9 cellular contexts compared by ENCODE assay signal in the genomic region with DNA sequence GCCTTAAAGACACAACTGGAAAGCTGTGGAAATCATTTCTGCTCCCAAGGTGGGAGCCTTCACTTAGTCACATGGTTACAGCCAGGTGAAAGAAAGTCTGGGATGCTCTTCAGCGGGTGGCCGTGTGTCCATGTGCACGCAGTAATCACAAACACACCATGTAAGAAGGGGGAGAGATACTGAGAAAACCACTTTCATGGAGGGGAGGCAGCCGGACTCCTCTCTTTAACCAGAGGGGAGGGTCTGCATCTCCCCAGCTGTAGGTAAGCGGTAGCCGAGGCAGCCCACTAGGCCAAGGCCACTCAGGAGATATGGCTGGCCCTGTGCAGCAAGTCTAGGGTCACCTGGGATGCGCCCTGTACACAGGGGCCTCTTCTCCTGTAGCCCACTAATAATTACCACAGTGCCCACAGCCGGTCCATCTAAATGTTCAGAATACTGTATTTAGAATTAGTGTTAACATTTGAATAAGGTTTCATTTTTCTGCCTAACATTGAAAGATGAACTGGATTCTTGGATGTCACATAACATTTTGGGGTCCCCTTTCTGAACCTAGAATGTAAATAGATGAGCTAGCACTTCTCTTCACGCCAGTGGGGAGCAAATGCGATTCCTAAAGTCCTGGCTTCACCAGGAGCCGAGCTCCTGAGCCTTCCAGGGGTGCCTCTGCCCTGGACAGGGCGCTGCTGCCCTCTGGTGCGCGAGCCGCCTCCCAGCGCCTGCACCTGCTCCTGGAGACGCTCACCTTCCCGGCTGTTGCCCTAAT. TPM values are rescaled to one million over a fixed set of nuclear protein-coding genes. Genes with fewer than 3 reads are reported as not detected.
A peak's percentile ranks its signal among the peaks of the same experiment; 100 is the strongest.
DNase-seq lines count a peak whose midpoint lies in the region; ATAC-seq, FAIRE-seq and TF ChIP-seq lines count a peak whose summit lies in the region.
"Had no signal": no experiment of that assay in that cellular context is flagged by ENCODE, and none has a peak within 500 bp of the region (broad histone marks: within the 10 kb centered on the region; RNA-seq: fewer than 3 reads in every experiment).

No MANE protein-coding gene starts in this region.

- H3K4me3 ChIP-seq in Jurkat, Clone E6-1 (ENCODE audit: low read length), result no peak overlapping the region
- H3K4me3 ChIP-seq in breast epithelium, result no peak overlapping the region
- H3K4me3 ChIP-seq in lower lobe of right lung, result no peak overlapping the region
- H3K4me3 ChIP-seq: skin epidermis had no signal

- H3K27me3 ChIP-seq in breast epithelium (peaks cover 0 to 23% of the 10 kb centered on the region in 2 donors), lower lobe of right lung (ENCODE audit: low read depth) (peaks cover 10% of the 10 kb centered on the region)

- peak; percentile 66 for DNase-seq in D721Med (ENCODE audit: insufficient read length, low spot score)
- peak; percentile 84 for DNase-seq in GM20000 (ENCODE audit: low spot score)
- DNase-seq in Jurkat, Clone E6-1 (ENCODE audit: low read depth, low spot score), result peak; percentile 18
- peak in 3 of 5 experiments; percentile 34 to 41 (median 40) for DNase-seq in T-helper 2 cell
- no peak for DNase-seq in breast epithelium (ENCODE audit: low spot score in 2 of 2)
- peak; percentile 67 for DNase-seq in lower lobe of right lung
- peak in 4 of 6 experiments; percentile 8 to 47 (median 28) for DNase-seq in stimulated activated naive CD4-positive, alpha-beta T cell (lab: John Stamatoyannopoulos, UW)
- no peak for DNase-seq in NCI-H446 treated with DMSO at 0.1 percent for 48 hours (lab: John Stamatoyannopoulos, UW)

- intact Hi-C loops in breast epithelium (cut with DNase I; ENCODE audit: low total_unique reads), result no loop called here
- intact Hi-C loops in lower lobe of right lung (cut with DNase I), result no loop called here

- peak; percentile 79 to 90 for ATAC-seq in lower lobe of right lung

- no peak for TF ChIP-seq POLR2A in breast epithelium (IDR thresholded peaks at IDR 0.05)

- H3K27ac ChIP-seq in breast epithelium (no peak overlapping the region), lower lobe of right lung (no peak overlapping the region)

- TF ChIP-seq CTCF in D721Med (IDR thresholded peaks at IDR 0.05; ENCODE audit: insufficient read depth, missing control alignments), result peak; percentile 66
- TF ChIP-seq CTCF in GM20000 (IDR thresholded peaks at IDR 0.05; ENCODE audit: extremely low read depth, missing control alignments), result peak; percentile 70
- TF ChIP-seq CTCF in breast epithelium (IDR thresholded peaks at IDR 0.05), result peak in 2 of 3 donors; percentile 64 to 78
- TF ChIP-seq CTCF in lower lobe of right lung (IDR thresholded peaks at IDR 0.05), result peak; percentile 72

- FAIRE-seq in D721Med (lab: Jason Lieb, UNC), result no peak

- no peaks in the 10 kb centered on the region for H3K4me1 ChIP-seq in breast epithelium
- H3K4me1 ChIP-seq in lower lobe of right lung, result no peaks in the 10 kb centered on the region

- no peaks in the 10 kb centered on the region for H3K36me3 ChIP-seq in breast epithelium
- no peaks in the 10 kb centered on the region for H3K36me3 ChIP-seq in lower lobe of right lung

- H3K9me3 ChIP-seq in breast epithelium (no peaks in the 10 kb centered on the region), lower lobe of right lung (no peaks in the 10 kb centered on the region)

RNA-seq across cellular contexts. Expression of a gene that starts 15.9 kb away (rescaled TPM):
- not detected for polyA plus RNA-seq in Jurkat, Clone E6-1 (2012; ENCODE audit: insufficient read depth, insufficient read length)
- not detected for total RNA-seq in breast epithelium
- total RNA-seq in lower lobe of right lung, result not detected

RNA-seq across cellular contexts. Expression of a gene that starts 19.0 kb away (rescaled TPM):
- not detected for polyA plus RNA-seq in Jurkat, Clone E6-1 (2012; ENCODE audit: insufficient read depth, insufficient read length)
- total RNA-seq in breast epithelium, result under 1 TPM in 1 of 3 donors, not detected in 2; 0.73 TPM
- total RNA-seq in lower lobe of right lung, result 0.83 TPM

Comparison
In these comparisons a context has a peak if more than half of its experiments do, and no peak if none do; other contexts are left out.
1. DNase-seq: peak in D721Med (single experiment), GM20000 (single experiment), Jurkat, Clone E6-1 (single experiment), T-helper 2 cell (3 of 5), lower lobe of right lung (single experiment) and stimulated activated naive CD4-positive, alpha-beta T cell (4 of 6); none in breast epithelium (0 of 2) and NCI-H446 treated with DMSO at 0.1 percent for 48 hours (single experiment).
2. Peak in every context shown above with its lines, with median percentiles within 50 percentile points of each other: CTCF ChIP-seq.